Comparison of ENCODE assay signal across 1 cellular context in genomic region chr3:19898725-19899124, GRCh38.
TF ChIP-seq lines count a peak whose summit lies in the region.

No MANE protein-coding gene starts in this region.

TF ChIP-seq in A549, 52 proteins besides CTCF, POLR2A, EP300 and RAD21 (continued from another document):
- TF ChIP-seq HOXB13 (CRISPR knock-in tag; IDR thresholded peaks at IDR 0.05; ENCODE audit: low read depth) = no peak
TF ChIP-seq in A549: peak in this region for 2.
